Comparison of ENCODE assay signal across 8 cellular contexts in the genomic region with DNA sequence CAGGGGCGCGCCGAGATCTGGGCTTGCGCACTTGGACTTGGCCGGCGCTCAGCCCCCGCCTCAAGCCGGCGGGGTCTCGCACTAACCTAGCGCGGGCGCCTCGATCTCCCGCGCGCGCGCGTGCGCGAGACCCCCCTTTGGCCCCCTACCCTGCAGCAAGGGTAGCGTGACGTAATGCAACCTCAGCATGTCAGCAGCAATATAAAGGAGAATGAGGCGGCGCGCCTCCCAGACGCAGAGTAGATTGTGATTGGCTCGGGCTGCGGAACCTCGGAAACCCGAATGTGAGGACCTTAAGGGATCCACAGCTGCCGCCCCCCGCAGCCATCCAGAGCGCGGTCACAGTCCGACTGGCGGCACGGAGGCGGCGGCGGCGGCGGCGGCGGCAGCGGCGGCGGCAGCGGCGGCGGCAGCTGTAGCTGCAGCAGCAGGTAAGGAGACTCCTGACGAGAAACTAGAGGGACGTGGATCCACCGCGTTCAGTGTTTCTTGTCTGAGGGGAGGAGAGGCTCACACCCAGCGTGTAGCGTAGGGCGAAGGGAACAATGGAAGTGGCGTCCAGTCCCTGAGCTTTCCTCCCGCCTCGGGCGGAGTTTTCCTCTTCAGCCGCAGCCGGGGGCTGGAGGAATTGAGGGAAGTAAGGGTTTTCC. TPM values are rescaled to one million over a fixed set of nuclear protein-coding genes. Genes with fewer than 3 reads are reported as not detected.
DNase-seq lines count a peak whose midpoint lies in the region; ATAC-seq and TF ChIP-seq lines count a peak whose summit lies in the region.

A gene with protein sequence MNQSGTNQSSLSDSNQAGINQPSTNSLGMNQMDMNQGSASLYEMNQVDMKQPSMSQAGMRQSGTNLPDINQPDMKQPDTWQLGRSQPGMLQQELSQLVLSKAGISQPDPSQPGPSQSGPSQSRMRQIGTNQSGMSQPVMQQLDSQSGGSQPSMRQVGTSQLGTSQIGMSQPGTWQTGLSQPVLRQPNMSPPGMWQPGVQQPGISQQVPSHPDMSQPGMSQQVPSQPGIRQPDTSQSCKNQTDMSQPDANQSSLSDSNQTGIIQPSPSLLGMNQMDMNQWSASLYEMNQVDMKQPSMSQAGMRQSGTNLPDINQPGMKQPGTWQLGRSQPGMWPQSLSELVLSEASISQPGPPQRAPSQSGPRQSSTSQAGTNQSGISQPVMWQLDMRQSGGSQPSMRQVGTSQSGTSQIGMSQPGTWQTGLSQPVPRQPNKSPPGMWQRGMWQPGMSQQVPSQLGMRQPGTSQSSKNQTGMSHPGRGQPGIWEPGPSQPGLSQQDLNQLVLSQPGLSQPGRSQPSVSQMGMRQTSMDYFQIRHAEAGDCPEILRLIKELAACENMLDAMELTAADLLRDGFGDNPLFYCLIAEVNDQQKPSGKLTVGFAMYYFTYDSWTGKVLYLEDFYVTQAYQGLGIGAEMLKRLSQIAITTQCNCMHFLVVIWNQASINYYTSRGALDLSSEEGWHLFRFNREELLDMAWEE (minus strand): TSS at position 19 of the 650 bp plus-strand sequence. CDS start 134,811 bp downstream, outside the sequence.
A gene (plus strand): TSS at position 231 of the 650 bp plus-strand sequence. CDS start 3,582 bp downstream, outside the sequence.

- BruUV-seq in mammary epithelial cell (replicated peaks; lab: Mats Ljungman, UMichigan), result no TSS peak

- ATAC-seq in GM18858 (IDR thresholded peaks at IDR 0.05; ENCODE audit: unreplicated experiment), result no peak

- 44% methylated on average over 14 of the region's 65 CpGs for WGBS in mammary epithelial cell (ENCODE audit: low coverage, missing lambda C conversion rate)
- 0 to 1% methylated on average over 65 of the region's 65 CpGs for WGBS in sigmoid colon, 2 donors

- H3K9me3 ChIP-seq in HUES48 (ENCODE audit: control insufficient read depth, insufficient read depth, low read length) (peaks cover 10% of the 10 kb centered on the region), mammary epithelial cell (replicated peaks; ENCODE audit: insufficient read depth, low read length) (no peaks in the 10 kb centered on the region), sigmoid colon (no peaks in the 10 kb centered on the region)

- dilution Hi-C loops in mammary epithelial cell (cut with HindIII; ENCODE audit: low sequenced_read_pairs), result no loop called here

- H3K9ac ChIP-seq in HUES48 (ENCODE audit: low read depth, low read length) (peak within 1 kb of the TSS; percentile 97), mammary epithelial cell (ENCODE audit: insufficient read depth, low read length) (no peak within 1 kb of the TSS)

- in situ Hi-C loops in mammary epithelial cell (cut with MboI; ENCODE audit: low sequenced_read_pairs in 2 of 2), result no loop called here

- H3K4me1 ChIP-seq in HUES48 (ENCODE audit: control insufficient read depth, insufficient read depth, low read length) (0 out of 2 replicates have a peak, but pooled peaks cover 4% of the 10 kb centered on the region), mammary epithelial cell (ENCODE audit: insufficient read depth, low read length) (no peaks in the 10 kb centered on the region), sigmoid colon (no peaks in the 10 kb centered on the region)

- no peak for TF ChIP-seq EP300 in sigmoid colon (IDR thresholded peaks at IDR 0.05)

- H3K27me3 ChIP-seq in HUES48 (ENCODE audit: control insufficient read depth, insufficient read depth, low read length), result no peaks in the 10 kb centered on the region
- H3K27me3 ChIP-seq in mammary epithelial cell (ENCODE audit: insufficient read depth, low read length), result peaks cover 3% of the 10 kb centered on the region
- H3K27me3 ChIP-seq in sigmoid colon, result no peaks in the 10 kb centered on the region

- H3K4me3 ChIP-seq in HUES48 (ENCODE audit: low read depth, low read length) (peak within 1 kb of the TSS; percentile 92), mammary epithelial cell (replicated peaks in 1 of 3; ENCODE audit: insufficient read depth in 1 of 3, low read depth in 2 of 3, low read length in 3 of 3) (peak within 1 kb of the TSS; percentile 2 to 46 (median 38)), sigmoid colon (peak within 1 kb of the TSS; percentile 38 to 59 (median 54))

- no peak for TF ChIP-seq CTCF in mammary epithelial cell (conservative IDR thresholded peaks at IDR 0.05 in 1 of 2, IDR thresholded peaks at IDR 0.05 in 1 of 2; ENCODE audit: extremely low read depth in 1 of 2, insufficient read depth in 1 of 2, low read depth in 1 of 2, low read length in 2 of 2)
- TF ChIP-seq CTCF in sigmoid colon (IDR thresholded peaks at IDR 0.05), result no peak

- H3K79me2 ChIP-seq in mammary epithelial cell (ENCODE audit: insufficient read depth, low read length), result no peaks in the 10 kb centered on the region

- CTCF ChIA-PET in mammary epithelial cell (lab: Charles Lee; ENCODE audit: low non-redundant PET), result no interaction called here

- H3K36me3 ChIP-seq in HUES48 (ENCODE audit: control insufficient read depth, insufficient read depth, low read length), result peaks cover 9% of the 10 kb centered on the region
- no peaks in the 10 kb centered on the region for H3K36me3 ChIP-seq in mammary epithelial cell (ENCODE audit: insufficient read depth, low read length)
- no peaks in the 10 kb centered on the region for H3K36me3 ChIP-seq in sigmoid colon

- H3K27ac ChIP-seq in HUES48 (ENCODE audit: low read depth, low read length) (peak within 1 kb of the TSS; percentile 94), mammary epithelial cell (ENCODE audit: insufficient read depth, low read depth, low read length) (no peak within 1 kb of the TSS), sigmoid colon (peak within 1 kb of the TSS in 3 of 4 donors; percentile 40 to 53 (median 51))

- intact Hi-C loops in mammary epithelial cell (cut with micrococcal nuclease) (no loop called here), sigmoid colon (cut with DNase I) (no loop called here)

- peak within 1 kb of the TSS; percentile 88 for H3K4me2 ChIP-seq in mammary epithelial cell (ENCODE audit: insufficient read depth, low read depth, low read length)

- H4K20me1 ChIP-seq in mammary epithelial cell (ENCODE audit: insufficient read depth, low read length), result no peaks in the 10 kb centered on the region

- TF ChIP-seq POLR2A in sigmoid colon (IDR thresholded peaks at IDR 0.05), result no peak

- H2AFZ ChIP-seq in mammary epithelial cell (ENCODE audit: low read depth, low read length), result peak within 1 kb of the TSS; percentile 72

- DNase-seq in CD1c-positive myeloid dendritic cell (ENCODE audit: extremely low spot score) (peak; percentile 20), GM19240 (ENCODE audit: insufficient read length, low spot score) (peak; percentile 1), RPMI7951 (ENCODE audit: low read depth) (peak; percentile 0), mammary epithelial cell (peak; percentile 2), iPS-NIHi7 (ENCODE audit: extremely low spot score) (peak; percentile 70), sigmoid colon (no peak)

RNA-seq across cellular contexts. Expression of the first gene that starts in this region (rescaled TPM):
- not detected in 2 replicates for total RNA-seq in RPMI7951 (2014; rRNA removed; shearing (Covaris generic))
- total RNA-seq in mammary epithelial cell, result under 1 TPM; under 0.01 to 0.14 TPM
- not detected for polyA plus RNA-seq in mammary epithelial cell
- polyA minus RNA-seq in mammary epithelial cell, result not detected
- not detected for total RNA-seq in sigmoid colon
- polyA plus RNA-seq in sigmoid colon, result not detected

RNA-seq across cellular contexts. Expression of the second gene that starts in this region (rescaled TPM):
- total RNA-seq in RPMI7951 (2014; rRNA removed; shearing (Covaris generic)), result 0.12 TPM in 1 of 2 replicates, not detected in the other
- total RNA-seq in mammary epithelial cell (1 to 10 TPM in 1 of 2 donors, under 1 TPM in 1; 0.87 to 3.7 TPM), sigmoid colon (1 to 10 TPM; 2.0 to 3.6 (median 3.3) TPM)
- polyA plus RNA-seq in mammary epithelial cell (0.02 TPM), sigmoid colon (1 to 10 TPM in 1 of 3 donors, under 1 TPM in 2; 0.46 to 1.3 (median 0.60) TPM)
- not detected for polyA minus RNA-seq in mammary epithelial cell

Comparison
In these comparisons a context has a peak if more than half of its experiments do, and no peak if none do; other contexts are left out.
1. Peak in DNase-seq in RPMI7951; RNA of the genes that start here not detected or under 1 TPM.
2. H3K4me3 ChIP-seq: peak in every context shown above with its lines; median percentile 92 in HUES48; 54 in sigmoid colon; 38 in mammary epithelial cell.